8 cellular contexts compared by ENCODE assay signal in genomic region chr10:7819126-7819470, GRCh38. TPM values are rescaled to one million over a fixed set of nuclear protein-coding genes. Genes with fewer than 3 reads are reported as not detected.
DNase-seq lines count a peak whose midpoint lies in the region; ATAC-seq and TF ChIP-seq lines count a peak whose summit lies in the region.

No MANE protein-coding gene starts in this region.

- H3K36me3 Mint-ChIP-seq in activated T-cell treated with anti-CD3 and anti-CD28 coated beads, Interleukin-2, amount 50 U/mL, for 4 hours (ENCODE audit: insufficient read depth): peaks cover 5% of the 10 kb centered on the region
- H3K36me3 Mint-ChIP-seq in natural killer cell treated with Interleukin-12 subunit alpha and Interleukin-12 subunit beta and Interleukin-15 and Interleukin-18, amount 100 ng/mL, for 72 hours: peaks cover 13% of the 10 kb centered on the region

- H3K9me3 Mint-ChIP-seq in activated T-cell treated with anti-CD3 and anti-CD28 coated beads, Interleukin-2, amount 50 U/mL, for 4 hours: no peaks in the 10 kb centered on the region
- H3K9me3 Mint-ChIP-seq in natural killer cell treated with Interleukin-12 subunit alpha and Interleukin-12 subunit beta and Interleukin-15 and Interleukin-18, amount 100 ng/mL, for 72 hours: no peaks in the 10 kb centered on the region

- H3K4me1 Mint-ChIP-seq in activated T-cell treated with anti-CD3 and anti-CD28 coated beads, Interleukin-2, amount 50 U/mL, for 4 hours (ENCODE audit: low read depth): peaks cover 33% of the 10 kb centered on the region
- H3K4me1 Mint-ChIP-seq in natural killer cell treated with Interleukin-12 subunit alpha and Interleukin-12 subunit beta and Interleukin-15 and Interleukin-18, amount 100 ng/mL, for 72 hours (ENCODE audit: low read depth in 2 of 2): peaks cover 26 to 31% of the 10 kb centered on the region in 2 donors

- H3K27ac ChIP-seq in aorta (ENCODE audit: low read depth in 1 of 2, low read length in 2 of 2): no peak overlapping the region

- H3K4me3 Mint-ChIP-seq in activated T-cell treated with anti-CD3 and anti-CD28 coated beads, Interleukin-2, amount 50 U/mL, for 4 hours: peak overlapping the region; percentile 93
- peak overlapping the region; percentile 99 for H3K4me3 Mint-ChIP-seq in natural killer cell treated with Interleukin-12 subunit alpha and Interleukin-12 subunit beta and Interleukin-15 and Interleukin-18, amount 100 ng/mL, for 72 hours

- 0 to 1% methylated on average over 17 of the region's 17 CpGs for WGBS in aorta, 2 donors

- no peaks in the 10 kb centered on the region for H3K36me3 ChIP-seq in aorta (ENCODE audit: control insufficient read depth in 1 of 2, insufficient read depth in 2 of 2, low read length in 1 of 2)

- intact Hi-C loops in aorta (cut with DNase I): loop anchor here in 1 of 2 donors (2.0 to 10.0 kb wide), 3 partner anchors 30 to 294 kb away; partner anchors contain the start of gene ATP5F1C

- ATAC-seq in HG02588 (IDR thresholded peaks at IDR 0.05; ENCODE audit: unreplicated experiment): peak; percentile 34
- peak; percentile 25 to 35 for ATAC-seq in activated T-cell treated with anti-CD3 and anti-CD28 coated beads, Interleukin-2, amount 50 U/mL, for 4 hours
- peak; percentile 1 to 22 for ATAC-seq in natural killer cell treated with Interleukin-12 subunit alpha and Interleukin-12 subunit beta and Interleukin-15 and Interleukin-18, amount 100 ng/mL, for 72 hours
- ATAC-seq in aorta (ENCODE audit: low FRiP score): peak; percentile 69

- DNase-seq in activated gamma-delta T cell treated with anti-CD3 and anti-CD28 coated beads, Interleukin-2, amount 50 U/mL, for 16 hours (ENCODE audit: low read depth): peak; percentile 2
- DNase-seq in activated gamma-delta T cell (lab: John Stamatoyannopoulos, UW) (no peak), MV-4-11 (lab: John Stamatoyannopoulos, UW) (peak; percentile 54), fibroblast of villous mesenchyme (ENCODE audit: low read depth) (peak; percentile 47), aorta (peak in 1 of 2 donors; percentile 49)
- DNase-seq in activated T-cell treated with anti-CD3 and anti-CD28 coated beads, Interleukin-2, amount 50 U/mL, for 4 hours: no peak
- no peak for DNase-seq in natural killer cell treated with Interleukin-12 subunit alpha and Interleukin-12 subunit beta and Interleukin-15 and Interleukin-18, amount 100 ng/mL, for 72 hours (ENCODE audit: low spot score)

- H3K4me1 ChIP-seq in aorta (ENCODE audit: control insufficient read depth in 1 of 2, insufficient read depth in 2 of 2, low read length in 2 of 2): no peaks in the 10 kb centered on the region

- peak; percentile 44 for TF ChIP-seq CTCF in fibroblast of villous mesenchyme (IDR thresholded peaks at IDR 0.05; ENCODE audit: insufficient read depth, low read depth, low read length)

- H3K9me3 ChIP-seq in aorta (ENCODE audit: control insufficient read depth, low read length): no peaks in the 10 kb centered on the region

- H3K4me3 ChIP-seq in fibroblast of villous mesenchyme (ENCODE audit: low read depth, low read length): peak overlapping the region; percentile 91
- peak overlapping the region; percentile 86 to 87 for H3K4me3 ChIP-seq in aorta (ENCODE audit: low read length in 2 of 2)

- peak overlapping the region; percentile 77 to 93 for H3K27ac Mint-ChIP-seq in natural killer cell treated with Interleukin-12 subunit alpha and Interleukin-12 subunit beta and Interleukin-15 and Interleukin-18, amount 100 ng/mL, for 72 hours

- no peaks in the 10 kb centered on the region for H3K27me3 ChIP-seq in aorta (ENCODE audit: control insufficient read depth in 1 of 2, insufficient read depth in 2 of 2, low read length in 1 of 2)

- peaks cover 4% of the 10 kb centered on the region for H3K27me3 Mint-ChIP-seq in activated T-cell treated with anti-CD3 and anti-CD28 coated beads, Interleukin-2, amount 50 U/mL, for 4 hours (ENCODE audit: low read depth)
- H3K27me3 Mint-ChIP-seq in natural killer cell treated with Interleukin-12 subunit alpha and Interleukin-12 subunit beta and Interleukin-15 and Interleukin-18, amount 100 ng/mL, for 72 hours: peaks cover 0 to 3% of the 10 kb centered on the region in 2 donors

RNA-seq across cellular contexts. Expression of gene TAF3, which starts 0.8 kb away (rescaled TPM):
- total RNA-seq in activated T-cell treated with anti-CD3 and anti-CD28 coated beads, Interleukin-2, amount 50 U/mL, for 4 hours: 10 to 100 TPM; 21.0 to 22.2 (median 22.0) TPM
- 2.2 and 2.3 TPM in 2 replicates for total RNA-seq in fibroblast of villous mesenchyme
- 10 to 100 TPM; 15.6 to 20.0 TPM for total RNA-seq in natural killer cell treated with Interleukin-12 subunit alpha and Interleukin-12 subunit beta and Interleukin-15 and Interleukin-18, amount 100 ng/mL, for 72 hours
- total RNA-seq in aorta: 10 to 100 TPM; 10.5 to 11.4 TPM
- polyA plus RNA-seq in aorta: 1 to 10 TPM; 3.4 to 6.7 TPM

RNA-seq across cellular contexts. Expression of gene ATP5F1C, which starts 31.1 kb away (rescaled TPM):
- 100 to 1,000 TPM; 260 to 297 (median 260) TPM for total RNA-seq in activated T-cell treated with anti-CD3 and anti-CD28 coated beads, Interleukin-2, amount 50 U/mL, for 4 hours
- total RNA-seq in fibroblast of villous mesenchyme (235 and 265 TPM in 2 replicates), aorta (100 to 1,000 TPM; 133 to 137 TPM)
- total RNA-seq in natural killer cell treated with Interleukin-12 subunit alpha and Interleukin-12 subunit beta and Interleukin-15 and Interleukin-18, amount 100 ng/mL, for 72 hours: 100 to 1,000 TPM; 208 to 238 TPM
- 100 to 1,000 TPM; 212 to 306 TPM for polyA plus RNA-seq in aorta

RNA-seq across cellular contexts. Expression of gene KIN, which starts 31.3 kb away (rescaled TPM):
- 10 to 100 TPM; 13.0 to 19.4 (median 14.9) TPM for total RNA-seq in activated T-cell treated with anti-CD3 and anti-CD28 coated beads, Interleukin-2, amount 50 U/mL, for 4 hours
- total RNA-seq in fibroblast of villous mesenchyme: 6.1 and 9.5 TPM in 2 replicates
- total RNA-seq in natural killer cell treated with Interleukin-12 subunit alpha and Interleukin-12 subunit beta and Interleukin-15 and Interleukin-18, amount 100 ng/mL, for 72 hours: 10 to 100 TPM; 13.4 to 14.8 TPM
- total RNA-seq in aorta: 10 to 100 TPM; 13.4 TPM
- 1 to 10 TPM; 2.3 to 9.3 TPM for polyA plus RNA-seq in aorta

Comparison
In these comparisons a context has a peak if more than half of its experiments do, and no peak if none do; other contexts are left out.
1. DNase-seq: peak in activated gamma-delta T cell treated with anti-CD3 and anti-CD28 coated beads, Interleukin-2, amount 50 U/mL, for 16 hours (single experiment), MV-4-11 (single experiment) and fibroblast of villous mesenchyme (single experiment); none in activated gamma-delta T cell (single experiment), activated T-cell treated with anti-CD3 and anti-CD28 coated beads, Interleukin-2, amount 50 U/mL, for 4 hours (single experiment) and natural killer cell treated with Interleukin-12 subunit alpha and Interleukin-12 subunit beta and Interleukin-15 and Interleukin-18, amount 100 ng/mL, for 72 hours (single experiment).
2. ATAC-seq: peak in every context shown above with its lines; median percentile 69 in aorta; 34 in HG02588; 30 in activated T-cell treated with anti-CD3 and anti-CD28 coated beads, Interleukin-2, amount 50 U/mL, for 4 hours; 12 in natural killer cell treated with Interleukin-12 subunit alpha and Interleukin-12 subunit beta and Interleukin-15 and Interleukin-18, amount 100 ng/mL, for 72 hours.